Comparison of ENCODE assay signal across 25 cellular contexts in genomic region chrX:118965395-118965794, GRCh38. TPM values are rescaled to one million over a fixed set of nuclear protein-coding genes. Genes with fewer than 3 reads are reported as not detected.
"Had no signal": no experiment of that assay in that cellular context is flagged by ENCODE, and none has a peak within 500 bp of the region (broad histone marks: within the 10 kb centered on the region; RNA-seq: fewer than 3 reads in every experiment).

No MANE protein-coding gene starts in this region.

- ATAC-seq: HepG2, Panc1, PC-3, T-cell had no signal

- H3K9me3 Mint-ChIP-seq: T-cell had no signal

- H3K4me1 Mint-ChIP-seq: T-cell had no signal

- H3K27ac Mint-ChIP-seq: T-cell had no signal

- H3K4me3 Mint-ChIP-seq: T-cell had no signal

- H3K9me3 ChIP-seq: SK-N-SH had no signal

- H3K36me3 Mint-ChIP-seq: T-cell had no signal

- H3K27ac ChIP-seq: KMS-11, RWPE1 had no signal

- FAIRE-seq: HepG2 had no signal

- DNase-seq: IMR-90, Kasumi-1, MV-4-11, NCI-H1048, NCI-H1105, NCI-H1417, NCI-H1436 treated with DMSO at 0.1 percent for 48 hours, NCI-H1694, NCI-H187 treated with DMSO at 0.1 percent for 48 hours, NCI-H2029 treated with DMSO at 0.1 percent for 48 hours, NCI-H2171 treated with DMSO at 0.1 percent for 48 hours, NCI-H345, NCI-H446 treated with DMSO at 0.1 percent for 48 hours, NCI-H510A treated with DMSO at 0.1 percent for 48 hours, NCI-H526, PC-3, SHP77, SK-N-SH, SW 1271, T-cell had no signal

RNA-seq across cellular contexts. Expression of gene LONRF3, which starts 9.0 kb away (rescaled TPM):
- total RNA-seq: HT1080, IMR-90 had no signal
- polyA plus RNA-seq: IMR-90 had no signal
